ENCODE assay signal across 1 cellular context in the genomic region with DNA sequence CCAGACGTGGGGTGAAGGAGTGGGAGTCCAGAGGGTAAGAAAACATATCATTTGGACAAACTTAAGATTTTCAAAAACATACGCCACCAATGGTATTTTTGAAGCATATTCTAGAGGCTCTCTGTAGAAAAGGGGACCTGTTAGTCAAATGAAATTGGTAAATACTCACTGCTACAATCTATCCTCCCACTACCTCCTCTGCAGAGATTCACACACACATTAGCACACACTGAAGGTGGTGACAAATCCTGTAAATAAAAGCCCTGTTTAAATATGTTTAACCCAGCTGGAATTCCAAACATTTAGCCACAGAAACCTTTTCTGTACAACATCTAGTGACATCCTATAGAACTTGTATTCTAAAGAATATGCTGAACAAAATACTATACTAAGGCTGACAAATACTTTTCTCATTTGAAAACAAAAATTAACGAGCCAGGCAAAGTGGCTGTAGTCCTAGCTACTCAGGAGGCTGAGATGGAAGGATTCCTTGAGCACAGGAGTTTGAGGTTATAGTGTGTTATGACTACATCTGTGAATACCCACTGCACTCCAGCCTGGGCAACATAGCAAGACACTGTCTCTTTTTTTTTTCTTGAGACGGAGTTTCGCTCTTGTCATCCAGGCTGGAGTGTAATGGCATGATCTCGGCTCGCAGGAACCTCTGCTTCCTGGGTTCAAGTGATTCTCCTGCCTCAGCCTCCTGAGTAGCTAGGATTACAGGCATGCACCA.
A peak's percentile ranks its signal among the peaks of the same experiment; 100 is the strongest.
TF ChIP-seq lines count a peak whose summit lies in the region.

No MANE protein-coding gene starts in this region.

TF ChIP-seq in HEK293, 187 proteins besides CTCF, POLR2A, EP300 and RAD21:
- TF ChIP-seq ZBTB11 (tag by site-specific recombination; conservative IDR thresholded peaks at IDR 0.05; ENCODE audit: low read depth) (no peak), EGR2 (tag by site-specific recombination; IDR thresholded peaks at IDR 0.05; ENCODE audit: low read depth) (peak; percentile 55), ZFHX2 (tag by site-specific recombination; conservative IDR thresholded peaks at IDR 0.05) (peak; percentile 44; the same call in 1 of the 2 replicates), ZNF707 (tag by site-specific recombination; IDR thresholded peaks at IDR 0.05) (no peak), ZNF23 (tag by site-specific recombination; IDR thresholded peaks at IDR 0.05; ENCODE audit: borderline replicate concordance) (no peak), GLIS2 (tag by site-specific recombination; IDR thresholded peaks at IDR 0.05) (no peak), KLF1 (tag by site-specific recombination; IDR thresholded peaks at IDR 0.05) (no peak), KLF10 (tag by site-specific recombination; IDR thresholded peaks at IDR 0.05) (no peak), ZBTB48 (tag by site-specific recombination; IDR thresholded peaks at IDR 0.05) (no peak)
- TF ChIP-seq, protein P1, sequence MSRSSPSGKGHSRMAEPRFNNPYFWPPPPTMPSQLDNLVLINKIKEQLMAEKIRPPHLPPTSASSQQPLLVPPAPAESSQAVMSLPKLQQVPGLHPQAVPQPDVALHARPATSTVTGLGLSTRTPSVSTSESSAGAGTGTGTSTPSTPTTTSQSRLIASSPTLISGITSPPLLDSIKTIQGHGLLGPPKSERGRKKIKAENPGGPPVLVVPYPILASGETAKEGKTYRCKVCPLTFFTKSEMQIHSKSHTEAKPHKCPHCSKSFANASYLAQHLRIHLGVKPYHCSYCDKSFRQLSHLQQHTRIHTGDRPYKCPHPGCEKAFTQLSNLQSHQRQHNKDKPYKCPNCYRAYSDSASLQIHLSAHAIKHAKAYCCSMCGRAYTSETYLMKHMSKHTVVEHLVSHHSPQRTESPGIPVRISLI (tag by site-specific recombination; IDR thresholded peaks at IDR 0.05) = no peak
- TF ChIP-seq, protein P2, sequence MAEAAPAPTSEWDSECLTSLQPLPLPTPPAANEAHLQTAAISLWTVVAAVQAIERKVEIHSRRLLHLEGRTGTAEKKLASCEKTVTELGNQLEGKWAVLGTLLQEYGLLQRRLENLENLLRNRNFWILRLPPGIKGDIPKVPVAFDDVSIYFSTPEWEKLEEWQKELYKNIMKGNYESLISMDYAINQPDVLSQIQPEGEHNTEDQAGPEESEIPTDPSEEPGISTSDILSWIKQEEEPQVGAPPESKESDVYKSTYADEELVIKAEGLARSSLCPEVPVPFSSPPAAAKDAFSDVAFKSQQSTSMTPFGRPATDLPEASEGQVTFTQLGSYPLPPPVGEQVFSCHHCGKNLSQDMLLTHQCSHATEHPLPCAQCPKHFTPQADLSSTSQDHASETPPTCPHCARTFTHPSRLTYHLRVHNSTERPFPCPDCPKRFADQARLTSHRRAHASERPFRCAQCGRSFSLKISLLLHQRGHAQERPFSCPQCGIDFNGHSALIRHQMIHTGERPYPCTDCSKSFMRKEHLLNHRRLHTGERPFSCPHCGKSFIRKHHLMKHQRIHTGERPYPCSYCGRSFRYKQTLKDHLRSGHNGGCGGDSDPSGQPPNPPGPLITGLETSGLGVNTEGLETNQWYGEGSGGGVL (tag by site-specific recombination; IDR thresholded peaks at IDR 0.05) = no peak
- TF ChIP-seq, protein P3, sequence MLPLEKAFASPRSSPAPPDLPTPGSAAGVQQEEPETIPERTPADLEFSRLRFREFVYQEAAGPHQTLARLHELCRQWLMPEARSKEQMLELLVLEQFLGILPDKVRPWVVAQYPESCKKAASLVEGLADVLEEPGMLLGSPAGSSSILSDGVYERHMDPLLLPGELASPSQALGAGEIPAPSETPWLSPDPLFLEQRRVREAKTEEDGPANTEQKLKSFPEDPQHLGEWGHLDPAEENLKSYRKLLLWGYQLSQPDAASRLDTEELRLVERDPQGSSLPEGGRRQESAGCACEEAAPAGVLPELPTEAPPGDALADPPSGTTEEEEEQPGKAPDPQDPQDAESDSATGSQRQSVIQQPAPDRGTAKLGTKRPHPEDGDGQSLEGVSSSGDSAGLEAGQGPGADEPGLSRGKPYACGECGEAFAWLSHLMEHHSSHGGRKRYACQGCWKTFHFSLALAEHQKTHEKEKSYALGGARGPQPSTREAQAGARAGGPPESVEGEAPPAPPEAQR (tag by site-specific recombination; IDR thresholded peaks at IDR 0.05) = no peak
TF ChIP-seq in HEK293: peak in this region for 2.
